8 cellular contexts compared by ENCODE assay signal in the genomic region with DNA sequence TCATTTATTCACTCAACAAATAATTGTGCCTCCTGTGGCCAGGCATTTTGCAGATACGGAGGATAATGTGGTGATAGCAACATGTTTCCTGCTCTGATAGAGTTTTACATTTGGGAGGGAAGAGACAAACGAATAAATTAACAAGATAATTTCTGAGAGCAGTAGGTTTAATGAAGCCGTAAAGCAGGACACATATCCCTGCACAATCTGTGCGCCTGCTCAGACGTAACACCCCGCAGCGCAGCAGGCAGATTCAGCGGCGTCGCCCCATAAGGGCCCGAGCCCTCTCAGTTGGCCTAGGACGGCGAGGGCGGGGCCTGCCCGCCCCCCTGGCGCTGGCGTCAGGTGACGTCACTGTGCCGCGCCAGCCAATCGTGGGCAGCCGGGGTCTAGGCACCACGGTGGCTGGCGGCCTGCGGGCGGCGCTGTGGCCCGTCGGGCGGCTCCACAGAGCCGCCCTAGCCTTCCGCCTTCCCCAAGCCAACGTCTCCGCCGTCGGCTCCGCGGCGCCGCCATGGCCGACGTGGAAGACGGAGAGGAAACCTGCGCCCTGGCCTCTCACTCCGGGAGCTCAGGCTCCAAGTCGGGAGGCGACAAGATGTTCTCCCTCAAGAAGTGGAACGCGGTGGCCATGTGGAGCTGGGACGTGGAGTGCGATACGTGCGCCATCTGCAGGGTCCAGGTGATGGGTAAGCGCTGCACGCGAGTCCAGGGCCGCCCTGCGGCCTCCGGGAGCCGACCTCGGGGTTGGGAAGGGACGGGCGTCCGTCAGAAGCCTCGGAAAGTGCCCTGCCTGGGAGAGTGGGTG. TPM values are rescaled to one million over a fixed set of nuclear protein-coding genes. Genes with fewer than 3 reads are reported as not detected.
DNase-seq lines count a peak whose midpoint lies in the region; ATAC-seq, FAIRE-seq and TF ChIP-seq lines count a peak whose summit lies in the region.

A gene (plus strand): TSS at position 471 of the 808 bp plus-strand sequence. CDS start 44 bp downstream, at position 515.

- peak; percentile 88 for TF ChIP-seq CTCF in HepG2 (CRISPR knock-in tag; IDR thresholded peaks at IDR 0.05)

- TF ChIP-seq EP300 in HepG2 (IDR thresholded peaks at IDR 0.05; ENCODE audit: low read depth in 2 of 2, low read length in 2 of 2), result 0 out of 4 replicates have a peak, but pooled peaks of 1 of the 2 experiments have one; percentile 7
- no peak for TF ChIP-seq EP300 in HepG2 (CRISPR knock-in tag; IDR thresholded peaks at IDR 0.05; ENCODE audit: borderline replicate concordance)

- TF ChIP-seq POLR2A in HepG2 (IDR thresholded peaks at IDR 0.05; ENCODE audit: insufficient read depth in 1 of 2, low read depth in 2 of 2, low read length in 2 of 2), result peak; percentile 86 to 88

- H4K20me1 ChIP-seq in HepG2 (ENCODE audit: insufficient read depth, low read length), result peaks cover 6% of the 10 kb centered on the region

- DNase-seq in CD4-positive, CD25-positive, alpha-beta regulatory T cell, result peak; percentile 95 to 98 (median 96)
- DNase-seq in NCI-H748 treated with DMSO at 0.1 percent for 48 hours (lab: John Stamatoyannopoulos, UW) (peak; percentile 78), HepG2 (ENCODE audit: low spot score) (peak; percentile 87)
- peak; percentile 92 to 95 for DNase-seq in activated CD4-positive, alpha-beta T cell treated with anti-CD3 and anti-CD28 coated beads, Interleukin-2, amount 50 U/mL, for 24 hours (ENCODE audit: low read depth in 1 of 2, low spot score in 1 of 2)
- DNase-seq in stimulated activated CD4-positive, alpha-beta T cell treated with anti-CD3 and anti-CD28 coated beads, Interleukin-4, amount 100 ng/mL, for 1 hour, result peak; percentile 97

- H3K4me1 ChIP-seq in CD4-positive, CD25-positive, alpha-beta regulatory T cell (ENCODE audit: control insufficient read depth, insufficient read depth, low read length, poor library complexity, severe bottlenecking), result peaks cover 41% of the 10 kb centered on the region
- peaks cover 69% of the 10 kb centered on the region for H3K4me1 ChIP-seq in HepG2 (ENCODE audit: insufficient read depth, low read length)

- H3K27ac ChIP-seq in CD4-positive, CD25-positive, alpha-beta regulatory T cell (ENCODE audit: insufficient read depth, low read length, poor library complexity, severe bottlenecking), result peak within 1 kb of the TSS; percentile 86
- H3K27ac ChIP-seq in HepG2 (ENCODE audit: extremely low read length, insufficient read depth, low read length), result peak within 1 kb of the TSS; percentile 81

- H3K4me3 ChIP-seq in CD4-positive, CD25-positive, alpha-beta regulatory T cell (ENCODE audit: low read depth, low read length), result peak within 1 kb of the TSS; percentile 100
- H3K4me3 ChIP-seq in HepG2 (replicated peaks in 1 of 3; ENCODE audit: insufficient read depth in 1 of 3, low read depth in 2 of 3, low read length in 3 of 3), result peak within 1 kb of the TSS; percentile 90 to 99 (median 99)

- in situ Hi-C loops in HepG2 (cut with HindIII; ENCODE audit: extremely low pct_ligation_motif_present, low pct_unique_long_range_greater_than_20kb), result loop anchor here (10.0 kb wide), 1 partner anchor 137 kb away; a partner anchor contains a TSS

- ATAC-seq in CD4-positive, CD25-positive, alpha-beta regulatory T cell (ENCODE audit: low read depth in 2 of 2), result peak; percentile 93 to 95
- peak; percentile 92 for ATAC-seq in GM19395 (IDR thresholded peaks at IDR 0.05; ENCODE audit: unreplicated experiment)
- peak; percentile 94 for ATAC-seq in HG03565 (IDR thresholded peaks at IDR 0.05; ENCODE audit: unreplicated experiment)
- ATAC-seq in HepG2, result peak; percentile 96

- peaks cover 5 to 46% (median 32%) of the 10 kb centered on the region in 4 donors for H3K4me1 Mint-ChIP-seq in CD4-positive, CD25-positive, alpha-beta regulatory T cell
- peaks cover 46% of the 10 kb centered on the region for H3K4me1 Mint-ChIP-seq in dendritic cell treated with granulocyte-macrophage colony-stimulating factor and Interleukin-4, amounts not matched to agents 40 ng/mL and 50 ng/mL, for 4 days (ENCODE audit: low read depth)

- no peaks in the 10 kb centered on the region for H3K9me3 ChIP-seq in CD4-positive, CD25-positive, alpha-beta regulatory T cell (ENCODE audit: control insufficient read depth in 2 of 2, low read length in 2 of 2)
- no peaks in the 10 kb centered on the region for H3K9me3 ChIP-seq in HepG2 (ENCODE audit: low read length)

- H3K4me2 ChIP-seq in HepG2 (ENCODE audit: low read depth, low read length), result peak within 1 kb of the TSS; percentile 75

- peak within 1 kb of the TSS; percentile 96 for H2AFZ ChIP-seq in HepG2 (ENCODE audit: low read length)

- FAIRE-seq in HepG2 (lab: Jason Lieb, UNC), result peak; percentile 83

- H3K4me3 Mint-ChIP-seq in CD4-positive, CD25-positive, alpha-beta regulatory T cell, result peak within 1 kb of the TSS; percentile 99 to 100 (median 100)
- peak within 1 kb of the TSS; percentile 99 for H3K4me3 Mint-ChIP-seq in dendritic cell treated with granulocyte-macrophage colony-stimulating factor and Interleukin-4, amounts not matched to agents 40 ng/mL and 50 ng/mL, for 4 days

- peaks cover 2% of the 10 kb centered on the region for H3K36me3 Mint-ChIP-seq in CD4-positive, CD25-positive, alpha-beta regulatory T cell
- peaks cover 25% of the 10 kb centered on the region for H3K36me3 Mint-ChIP-seq in dendritic cell treated with granulocyte-macrophage colony-stimulating factor and Interleukin-4, amounts not matched to agents 40 ng/mL and 50 ng/mL, for 4 days (ENCODE audit: low read depth)

- H3K27ac Mint-ChIP-seq in CD4-positive, CD25-positive, alpha-beta regulatory T cell, result peak within 1 kb of the TSS; percentile 97 to 98 (median 98)
- H3K27ac Mint-ChIP-seq in dendritic cell treated with granulocyte-macrophage colony-stimulating factor and Interleukin-4, amounts not matched to agents 40 ng/mL and 50 ng/mL, for 4 days, result peak within 1 kb of the TSS; percentile 100

- peaks cover 11% of the 10 kb centered on the region for H3K36me3 ChIP-seq in CD4-positive, CD25-positive, alpha-beta regulatory T cell (ENCODE audit: control insufficient read depth, insufficient read depth, low read length)
- peaks cover 0 to 3% of the 10 kb centered on the region in 2 experiments; a peak in 3 of 5 replicates for H3K36me3 ChIP-seq in HepG2 (replicated peaks in 1 of 2; ENCODE audit: control insufficient read depth in 1 of 2, insufficient read depth in 2 of 2, low read length in 2 of 2)

- H3K9me3 Mint-ChIP-seq in CD4-positive, CD25-positive, alpha-beta regulatory T cell, result peaks cover 0 to 1% (median 0%) of the 10 kb centered on the region in 7 donors
- no peaks in the 10 kb centered on the region for H3K9me3 Mint-ChIP-seq in dendritic cell treated with granulocyte-macrophage colony-stimulating factor and Interleukin-4, amounts not matched to agents 40 ng/mL and 50 ng/mL, for 4 days

- no TSS peak for BruUV-seq in HepG2 (replicated peaks; lab: Mats Ljungman, UMichigan)

- H3K27me3 ChIP-seq in CD4-positive, CD25-positive, alpha-beta regulatory T cell (ENCODE audit: control insufficient read depth, insufficient read depth, low read length), result no peaks in the 10 kb centered on the region
- H3K27me3 ChIP-seq in HepG2 (ENCODE audit: control insufficient read depth in 1 of 2, insufficient read depth in 2 of 2, low read length in 2 of 2), result no peaks in the 10 kb centered on the region; a peak in 1 of 5 replicates

- peaks cover 45% of the 10 kb centered on the region for H3K79me2 ChIP-seq in HepG2 (ENCODE audit: insufficient read depth, low read length)

- POLR2A ChIA-PET in HepG2 (lab: Yijun Ruan, JAX), result interaction anchor here (1.3 to 4.0 kb wide), 3 partner anchors 10 to 139 kb away, joined by 4 to 29 read pairs (median 8); no protein-coding TSS in a partner anchor

- intact Hi-C loops in dendritic cell treated with granulocyte-macrophage colony-stimulating factor and Interleukin-4, amounts not matched to agents 40 ng/mL and 50 ng/mL, for 4 days (cut with micrococcal nuclease), result loop anchor here (1.0 to 10.0 kb wide), 7 partner anchors 46 to 233 kb away; a partner anchor contains a TSS
- intact Hi-C loops in HepG2 (cut with micrococcal nuclease; ENCODE audit: unreplicated experiment), result loop anchor here (1.0 to 5.0 kb wide), 2 partner anchors 91 to 137 kb away; no protein-coding TSS in a partner anchor

- TF ChIP-seq RAD21 in HepG2 (CRISPR knock-in tag; IDR thresholded peaks at IDR 0.05), result peak; percentile 98

- 2% methylated on average over 13 of the region's 65 CpGs for WGBS in HepG2 (ENCODE audit: low lambda C conversion rate)

- H3K27me3 Mint-ChIP-seq in CD4-positive, CD25-positive, alpha-beta regulatory T cell, result peaks cover 5% of the 10 kb centered on the region
- no peaks in the 10 kb centered on the region for H3K27me3 Mint-ChIP-seq in dendritic cell treated with granulocyte-macrophage colony-stimulating factor and Interleukin-4, amounts not matched to agents 40 ng/mL and 50 ng/mL, for 4 days

- CTCF ChIA-PET in HepG2 (lab: Yijun Ruan, JAX; ENCODE audit: low intra/inter-chr PET ratio, low total read pairs), result interaction anchor here (0.7 to 2.2 kb wide), 2 partner anchors 137 to 175 kb away, joined by 3 to 19 read pairs; no protein-coding TSS in a partner anchor

- H3K9ac ChIP-seq in HepG2 (ENCODE audit: insufficient read depth, low read depth, low read length), result peak within 1 kb of the TSS; percentile 93

RNA-seq across cellular contexts. Expression of the gene that starts here (rescaled TPM):
- 65.4 TPM for total RNA-seq in CD4-positive, CD25-positive, alpha-beta regulatory T cell
- 100 to 1,000 TPM; 139 to 169 (median 156) TPM for polyA plus RNA-seq in CD4-positive, CD25-positive, alpha-beta regulatory T cell
- total RNA-seq in HepG2 (2016; rRNA removed; fragmentation: Illumina TruSeq; extraction: Trizol), result 94.7 and 102 TPM in 2 replicates
- total RNA-seq in HepG2 (2016; cell fraction: cytosol; rRNA removed; fragmentation: Illumina TruSeq; extraction: Trizol; ENCODE audit: low read depth), result 237 and 254 TPM in 2 replicates
- total RNA-seq in HepG2 (2016; cell fraction: insoluble cytoplasmic fraction; rRNA removed; fragmentation: Illumina TruSeq; extraction: Trizol), result 97.5 and 99.9 TPM in 2 replicates
- total RNA-seq in HepG2 (2016; cell fraction: membrane; rRNA removed; fragmentation: Illumina TruSeq; extraction: Trizol), result 254 and 267 TPM in 2 replicates
- 38.0 and 46.0 TPM in 2 replicates for total RNA-seq in HepG2 (2016; cell fraction: nucleus; rRNA removed; fragmentation: Illumina TruSeq; extraction: Trizol)
- polyA plus RNA-seq in HepG2 (2011; rRNA removed), result 51.6 and 66.4 TPM in 2 replicates
- polyA plus RNA-seq in HepG2 (2011; cell fraction: cytosol; rRNA removed), result 79.3 and 107 TPM in 2 replicates
- 10.7 and 18.5 TPM in 2 replicates for polyA plus RNA-seq in HepG2 (2011; cell fraction: nucleus; rRNA removed)
- 84.0 and 95.6 TPM in 2 replicates for polyA plus RNA-seq in HepG2 (2012)
- 355 and 363 TPM in 2 replicates for polyA plus RNA-seq in HepG2 (2016; cell fraction: cytosol; fragmentation: Illumina TruSeq; extraction: Trizol; ENCODE audit: low read depth)
- 109 and 111 TPM in 2 replicates for polyA plus RNA-seq in HepG2 (2016; cell fraction: insoluble cytoplasmic fraction; fragmentation: Illumina TruSeq; extraction: Trizol; ENCODE audit: low read depth)
- polyA plus RNA-seq in HepG2 (2016; cell fraction: membrane; fragmentation: Illumina TruSeq; extraction: Trizol; ENCODE audit: low read depth), result 266 and 280 TPM in 2 replicates
- 65.3 and 74.1 TPM in 2 replicates for polyA plus RNA-seq in HepG2 (2016; cell fraction: nucleus; fragmentation: Illumina TruSeq; extraction: Trizol; ENCODE audit: insufficient read depth, low read depth)
- 16.0 and 16.9 TPM in 2 replicates for polyA minus RNA-seq in HepG2 (2011; rRNA and poly(A)+ RNA removed; ENCODE audit: low replicate concordance)
- 12.8 and 20.9 TPM in 2 replicates for polyA minus RNA-seq in HepG2 (2011; cell fraction: cytosol; rRNA and poly(A)+ RNA removed)
- 13.5 and 25.4 TPM in 2 replicates for polyA minus RNA-seq in HepG2 (2011; cell fraction: nucleus; rRNA and poly(A)+ RNA removed)

Comparison
In these comparisons a context has a peak if more than half of its experiments do, and no peak if none do; other contexts are left out.
1. Peak in every context shown above with its lines: DNase-seq, ATAC-seq, H3K4me3 ChIP-seq and H3K27ac ChIP-seq.